8 cellular contexts compared by ENCODE assay signal in the genomic region with DNA sequence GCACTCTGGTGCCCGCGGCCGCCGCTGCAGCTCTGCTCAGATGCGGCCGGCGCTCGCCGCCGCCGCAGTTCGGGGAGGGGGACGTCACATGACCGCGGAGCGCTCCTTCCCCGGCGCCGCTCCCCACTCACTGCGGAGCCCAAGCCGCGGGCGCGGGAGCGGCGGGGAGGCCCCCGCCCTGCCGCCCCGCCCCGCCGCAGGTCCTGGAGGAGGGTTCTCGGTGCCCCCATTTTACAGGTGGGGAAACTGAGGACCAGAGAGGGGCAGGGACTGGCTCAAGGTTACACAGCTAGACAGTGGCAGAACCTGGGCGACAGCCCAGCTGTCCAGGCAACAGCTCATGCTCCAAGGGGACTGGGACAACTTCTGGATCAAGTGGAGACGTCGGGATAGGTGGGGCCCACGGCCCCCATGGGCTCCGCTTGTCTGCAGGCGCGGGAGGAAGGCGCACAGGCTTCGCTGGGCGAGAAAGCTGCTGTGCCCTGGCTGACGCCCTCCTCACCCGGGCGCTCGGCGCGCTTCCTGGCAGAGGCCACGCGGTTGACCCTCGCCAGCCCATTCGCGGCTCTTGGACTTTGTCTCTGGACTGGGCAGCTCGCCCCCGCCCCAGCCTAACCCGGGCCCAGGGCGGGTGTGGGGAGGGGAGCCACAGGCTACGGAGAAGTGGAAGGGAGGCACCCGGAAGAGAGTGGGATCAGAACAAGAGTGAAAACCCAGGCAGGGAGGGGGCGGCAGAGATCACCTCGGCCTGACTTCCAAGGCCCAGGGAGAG. TPM values are rescaled to one million over a fixed set of nuclear protein-coding genes. Genes with fewer than 3 reads are reported as not detected.
DNase-seq lines count a peak whose midpoint lies in the region; ATAC-seq and TF ChIP-seq lines count a peak whose summit lies in the region.

A gene (minus strand): TSS at position 71 of the 772 bp plus-strand sequence. CDS start 49,325 bp downstream, outside the sequence.

- ATAC-seq in natural killer cell treated with Interleukin-12 subunit alpha and Interleukin-12 subunit beta and Interleukin-15 and Interleukin-18, amount 100 ng/mL, for 72 hours: peak; percentile 60 to 62
- no peak for ATAC-seq in GM18858 (IDR thresholded peaks at IDR 0.05; ENCODE audit: unreplicated experiment)

- TF ChIP-seq CTCF in CD14-positive monocyte (IDR thresholded peaks at IDR 0.05): no peak

- DNase-seq in CD14-positive monocyte (ENCODE audit: low spot score) (peak; percentile 43), HuH-7 (ENCODE audit: low spot score) (peak; percentile 82), erythroblast (lab: John Stamatoyannopoulos, UW) (peak in 1 of 2 experiments; percentile 86), inferior parietal cortex (ENCODE audit: extremely low spot score) (no peak), GOT3 (lab: John Stamatoyannopoulos, UW) (no peak)
- DNase-seq in activated CD4-positive, alpha-beta T cell treated with anti-CD3 and anti-CD28 coated beads, Interleukin-2, amount 10 ng/mL, durations not matched to agents 24 days and 14 days: peak; percentile 82
- no peak for DNase-seq in natural killer cell treated with Interleukin-12 subunit alpha and Interleukin-12 subunit beta and Interleukin-15 and Interleukin-18, amount 100 ng/mL, for 72 hours (ENCODE audit: low spot score)

- peak within 1 kb of the TSS; percentile 70 to 84 for H3K4me3 Mint-ChIP-seq in CD14-positive monocyte
- H3K4me3 Mint-ChIP-seq in activated CD4-positive, alpha-beta T cell treated with anti-CD3 and anti-CD28 coated beads, Interleukin-2, amount 10 ng/mL, durations not matched to agents 24 days and 14 days: peak within 1 kb of the TSS; percentile 74
- H3K4me3 Mint-ChIP-seq in natural killer cell treated with Interleukin-12 subunit alpha and Interleukin-12 subunit beta and Interleukin-15 and Interleukin-18, amount 100 ng/mL, for 72 hours: peak within 1 kb of the TSS; percentile 32

- H3K36me3 Mint-ChIP-seq in CD14-positive monocyte: no peaks in the 10 kb centered on the region
- H3K36me3 Mint-ChIP-seq in activated CD4-positive, alpha-beta T cell treated with anti-CD3 and anti-CD28 coated beads, Interleukin-2, amount 10 ng/mL, durations not matched to agents 24 days and 14 days (ENCODE audit: low read depth): no peaks in the 10 kb centered on the region
- H3K36me3 Mint-ChIP-seq in natural killer cell treated with Interleukin-12 subunit alpha and Interleukin-12 subunit beta and Interleukin-15 and Interleukin-18, amount 100 ng/mL, for 72 hours: no peaks in the 10 kb centered on the region

- H3K4me1 Mint-ChIP-seq in CD14-positive monocyte: peaks cover 27% of the 10 kb centered on the region
- peaks cover 8% of the 10 kb centered on the region for H3K4me1 Mint-ChIP-seq in activated CD4-positive, alpha-beta T cell treated with anti-CD3 and anti-CD28 coated beads, Interleukin-2, amount 10 ng/mL, durations not matched to agents 24 days and 14 days
- H3K4me1 Mint-ChIP-seq in natural killer cell treated with Interleukin-12 subunit alpha and Interleukin-12 subunit beta and Interleukin-15 and Interleukin-18, amount 100 ng/mL, for 72 hours (ENCODE audit: low read depth in 2 of 2): no peaks in the 10 kb centered on the region

- H3K9me3 Mint-ChIP-seq in CD14-positive monocyte: peaks cover 0 to 5% (median 0%) of the 10 kb centered on the region in 7 donors
- H3K9me3 Mint-ChIP-seq in activated CD4-positive, alpha-beta T cell treated with anti-CD3 and anti-CD28 coated beads, Interleukin-2, amount 10 ng/mL, durations not matched to agents 24 days and 14 days: no peaks in the 10 kb centered on the region
- H3K9me3 Mint-ChIP-seq in natural killer cell treated with Interleukin-12 subunit alpha and Interleukin-12 subunit beta and Interleukin-15 and Interleukin-18, amount 100 ng/mL, for 72 hours: no peaks in the 10 kb centered on the region

- no peak within 1 kb of the TSS for H3K27ac Mint-ChIP-seq in CD14-positive monocyte
- H3K27ac Mint-ChIP-seq in activated CD4-positive, alpha-beta T cell treated with anti-CD3 and anti-CD28 coated beads, Interleukin-2, amount 10 ng/mL, durations not matched to agents 24 days and 14 days: no peak within 1 kb of the TSS
- no peak within 1 kb of the TSS for H3K27ac Mint-ChIP-seq in natural killer cell treated with Interleukin-12 subunit alpha and Interleukin-12 subunit beta and Interleukin-15 and Interleukin-18, amount 100 ng/mL, for 72 hours

- TF ChIP-seq POLR2A in erythroblast (IDR thresholded peaks at IDR 0.05; ENCODE audit: low read length): peak; percentile 78

- intact Hi-C loops in CD14-positive monocyte (cut with micrococcal nuclease): no loop called here
- intact Hi-C loops in activated CD4-positive, alpha-beta T cell treated with anti-CD3 and anti-CD28 coated beads, Interleukin-2, amount 10 ng/mL, durations not matched to agents 24 days and 14 days (cut with micrococcal nuclease): no loop called here

- H3K27me3 Mint-ChIP-seq in CD14-positive monocyte (ENCODE audit: low read depth in 3 of 3): peaks cover 43 to 59% (median 50%) of the 10 kb centered on the region in 3 donors
- peaks cover 26% of the 10 kb centered on the region for H3K27me3 Mint-ChIP-seq in activated CD4-positive, alpha-beta T cell treated with anti-CD3 and anti-CD28 coated beads, Interleukin-2, amount 10 ng/mL, durations not matched to agents 24 days and 14 days
- H3K27me3 Mint-ChIP-seq in natural killer cell treated with Interleukin-12 subunit alpha and Interleukin-12 subunit beta and Interleukin-15 and Interleukin-18, amount 100 ng/mL, for 72 hours: peaks cover 3 to 7% of the 10 kb centered on the region in 2 donors

RNA-seq across cellular contexts. Expression of the gene that starts here (rescaled TPM):
- not detected for polyA plus RNA-seq in CD14-positive monocyte
- 0.42 and 0.71 TPM in 2 replicates for total RNA-seq in activated CD4-positive, alpha-beta T cell treated with anti-CD3 and anti-CD28 coated beads, Interleukin-2, amount 10 ng/mL, durations not matched to agents 24 days and 14 days
- under 1 TPM in 1 of 2 donors, not detected in 1; 0.19 TPM for total RNA-seq in natural killer cell treated with Interleukin-12 subunit alpha and Interleukin-12 subunit beta and Interleukin-15 and Interleukin-18, amount 100 ng/mL, for 72 hours

Comparison
In these comparisons a context has a peak if more than half of its experiments do, and no peak if none do; other contexts are left out.
1. Peak in DNase-seq in CD14-positive monocyte; RNA of the gene not detected or under 1 TPM.
2. Peak in DNase-seq in activated CD4-positive, alpha-beta T cell treated with anti-CD3 and anti-CD28 coated beads, Interleukin-2, amount 10 ng/mL, durations not matched to agents 24 days and 14 days; RNA of the gene not detected or under 1 TPM.
3. Peak in ATAC-seq in natural killer cell treated with Interleukin-12 subunit alpha and Interleukin-12 subunit beta and Interleukin-15 and Interleukin-18, amount 100 ng/mL, for 72 hours; RNA of the gene not detected or under 1 TPM.